1 cellular context compared by ENCODE assay signal in the genomic region with DNA sequence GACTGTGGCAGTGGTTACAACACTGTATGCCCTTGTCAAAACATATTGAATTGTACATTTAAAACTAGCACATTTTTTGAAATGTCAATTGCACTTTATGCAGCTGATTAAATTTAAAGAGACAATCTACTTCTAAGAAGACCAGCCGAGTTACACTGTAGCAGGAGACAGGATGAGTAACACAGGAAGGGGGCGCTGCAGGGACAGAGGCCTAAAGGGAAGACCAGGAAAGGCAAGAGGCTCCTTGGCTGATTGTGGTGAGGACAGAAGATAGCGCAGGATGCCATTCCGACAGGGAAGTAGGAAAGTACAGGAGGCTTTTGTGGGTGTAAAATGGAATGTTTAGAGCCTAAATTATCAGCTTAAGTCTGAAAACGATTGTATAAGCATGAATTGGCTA.
TF ChIP-seq lines count a peak whose summit lies in the region.

No MANE protein-coding gene starts in this region.

TF ChIP-seq in SK-N-SH treated with all-trans-retinoic acid at 6 μM for 48 hours, 23 proteins besides CTCF, POLR2A, EP300 and RAD21 (continued from another document):
- TF ChIP-seq, protein P1, sequence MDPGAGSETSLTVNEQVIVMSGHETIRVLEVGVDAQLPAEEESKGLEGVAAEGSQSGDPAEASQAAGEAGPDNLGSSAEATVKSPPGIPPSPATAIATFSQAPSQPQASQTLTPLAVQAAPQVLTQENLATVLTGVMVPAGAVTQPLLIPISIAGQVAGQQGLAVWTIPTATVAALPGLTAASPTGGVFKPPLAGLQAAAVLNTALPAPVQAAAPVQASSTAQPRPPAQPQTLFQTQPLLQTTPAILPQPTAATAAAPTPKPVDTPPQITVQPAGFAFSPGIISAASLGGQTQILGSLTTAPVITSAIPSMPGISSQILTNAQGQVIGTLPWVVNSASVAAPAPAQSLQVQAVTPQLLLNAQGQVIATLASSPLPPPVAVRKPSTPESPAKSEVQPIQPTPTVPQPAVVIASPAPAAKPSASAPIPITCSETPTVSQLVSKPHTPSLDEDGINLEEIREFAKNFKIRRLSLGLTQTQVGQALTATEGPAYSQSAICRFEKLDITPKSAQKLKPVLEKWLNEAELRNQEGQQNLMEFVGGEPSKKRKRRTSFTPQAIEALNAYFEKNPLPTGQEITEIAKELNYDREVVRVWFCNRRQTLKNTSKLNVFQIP (CRISPR knock-in tag; IDR thresholded peaks at IDR 0.05; ENCODE audit: borderline replicate concordance, low read depth), result no peak
- TF ChIP-seq ZNF8 (CRISPR knock-in tag; IDR thresholded peaks at IDR 0.05), result no peak
- no peak for TF ChIP-seq ISL1 (CRISPR knock-in tag; IDR thresholded peaks at IDR 0.05)
- TF ChIP-seq ESRRG (CRISPR knock-in tag; IDR thresholded peaks at IDR 0.05), result no peak
- no peak for TF ChIP-seq BACH2 (CRISPR knock-in tag; IDR thresholded peaks at IDR 0.05; ENCODE audit: borderline replicate concordance)
- no peak for TF ChIP-seq ARNTL (CRISPR knock-in tag; IDR thresholded peaks at IDR 0.05; ENCODE audit: borderline replicate concordance, low read depth)
- TF ChIP-seq, protein P2, sequence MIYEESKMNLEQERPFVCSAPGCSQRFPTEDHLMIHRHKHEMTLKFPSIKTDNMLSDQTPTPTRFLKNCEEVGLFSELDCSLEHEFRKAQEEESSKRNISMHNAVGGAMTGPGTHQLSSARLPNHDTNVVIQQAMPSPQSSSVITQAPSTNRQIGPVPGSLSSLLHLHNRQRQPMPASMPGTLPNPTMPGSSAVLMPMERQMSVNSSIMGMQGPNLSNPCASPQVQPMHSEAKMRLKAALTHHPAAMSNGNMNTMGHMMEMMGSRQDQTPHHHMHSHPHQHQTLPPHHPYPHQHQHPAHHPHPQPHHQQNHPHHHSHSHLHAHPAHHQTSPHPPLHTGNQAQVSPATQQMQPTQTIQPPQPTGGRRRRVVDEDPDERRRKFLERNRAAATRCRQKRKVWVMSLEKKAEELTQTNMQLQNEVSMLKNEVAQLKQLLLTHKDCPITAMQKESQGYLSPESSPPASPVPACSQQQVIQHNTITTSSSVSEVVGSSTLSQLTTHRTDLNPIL (CRISPR knock-in tag; IDR thresholded peaks at IDR 0.05; ENCODE audit: low read depth), result no peak
- TF ChIP-seq PPARA (CRISPR knock-in tag; IDR thresholded peaks at IDR 0.05; ENCODE audit: borderline replicate concordance), result no peak
- no peak for TF ChIP-seq TCF4 (CRISPR knock-in tag; IDR thresholded peaks at IDR 0.05; ENCODE audit: borderline replicate concordance)
- TF ChIP-seq, protein P3, sequence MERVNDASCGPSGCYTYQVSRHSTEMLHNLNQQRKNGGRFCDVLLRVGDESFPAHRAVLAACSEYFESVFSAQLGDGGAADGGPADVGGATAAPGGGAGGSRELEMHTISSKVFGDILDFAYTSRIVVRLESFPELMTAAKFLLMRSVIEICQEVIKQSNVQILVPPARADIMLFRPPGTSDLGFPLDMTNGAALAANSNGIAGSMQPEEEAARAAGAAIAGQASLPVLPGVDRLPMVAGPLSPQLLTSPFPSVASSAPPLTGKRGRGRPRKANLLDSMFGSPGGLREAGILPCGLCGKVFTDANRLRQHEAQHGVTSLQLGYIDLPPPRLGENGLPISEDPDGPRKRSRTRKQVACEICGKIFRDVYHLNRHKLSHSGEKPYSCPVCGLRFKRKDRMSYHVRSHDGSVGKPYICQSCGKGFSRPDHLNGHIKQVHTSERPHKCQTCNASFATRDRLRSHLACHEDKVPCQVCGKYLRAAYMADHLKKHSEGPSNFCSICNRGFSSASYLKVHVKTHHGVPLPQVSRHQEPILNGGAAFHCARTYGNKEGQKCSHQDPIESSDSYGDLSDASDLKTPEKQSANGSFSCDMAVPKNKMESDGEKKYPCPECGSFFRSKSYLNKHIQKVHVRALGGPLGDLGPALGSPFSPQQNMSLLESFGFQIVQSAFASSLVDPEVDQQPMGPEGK (CRISPR knock-in tag; IDR thresholded peaks at IDR 0.05; ENCODE audit: borderline replicate concordance), result no peak
- TF ChIP-seq OSR1 (CRISPR knock-in tag; IDR thresholded peaks at IDR 0.05), result no peak
- no peak for TF ChIP-seq SNAI2 (CRISPR knock-in tag; IDR thresholded peaks at IDR 0.05)
